22 cellular contexts compared by ENCODE assay signal in genomic region chr3:152419748-152420147, GRCh38.
A peak's percentile ranks its signal among the peaks of the same experiment; 100 is the strongest.
DNase-seq lines count a peak whose midpoint lies in the region; ATAC-seq lines count a peak whose summit lies in the region.
"Had no signal": no experiment of that assay in that cellular context is flagged by ENCODE, and none has a peak within 500 bp of the region (broad histone marks: within the 10 kb centered on the region; RNA-seq: fewer than 3 reads in every experiment).

No MANE protein-coding gene starts in this region.

- H3K27me3 Mint-ChIP-seq in activated CD8-positive, alpha-beta T cell treated with anti-CD3 and anti-CD28 coated beads, Interleukin-2, amount 10 ng/mL, durations not matched to agents 7 days and 5 days (ENCODE audit: low read depth): no peaks in the 10 kb centered on the region
- peaks cover 0 to 19% (median 9%) of the 10 kb centered on the region in 3 donors for H3K27me3 Mint-ChIP-seq in immature natural killer cell (ENCODE audit: low read depth in 3 of 3)
- H3K27me3 Mint-ChIP-seq in stimulated activated naive CD8-positive, alpha-beta T cell treated with anti-CD3 and anti-CD28 coated beads, Interleukin-15, amount 100 ng/mL, for 72 hours: no peaks in the 10 kb centered on the region

- H3K4me3 Mint-ChIP-seq in activated CD8-positive, alpha-beta T cell treated with anti-CD3 and anti-CD28 coated beads, Interleukin-2, amount 10 ng/mL, durations not matched to agents 7 days and 5 days: peak overlapping the region; percentile 6
- H3K4me3 Mint-ChIP-seq in immature natural killer cell: peak overlapping the region; percentile 15 to 54 (median 38)
- peak overlapping the region; percentile 24 to 65 for H3K4me3 Mint-ChIP-seq in stimulated activated naive CD8-positive, alpha-beta T cell treated with anti-CD3 and anti-CD28 coated beads, Interleukin-15, amount 100 ng/mL, for 72 hours
- H3K4me3 Mint-ChIP-seq: nephron had no signal

- no peak for ATAC-seq in activated CD8-positive, alpha-beta T cell treated with anti-CD3 and anti-CD28 coated beads, Interleukin-2, amount 10 ng/mL, durations not matched to agents 7 days and 5 days
- peak; percentile 98 for ATAC-seq in stimulated activated naive CD8-positive, alpha-beta T cell treated with anti-CD3 and anti-CD28 coated beads, Interleukin-15, amount 100 ng/mL, for 72 hours
- no peak for ATAC-seq in GM18520 (IDR thresholded peaks at IDR 0.05; ENCODE audit: unreplicated experiment)
- no peak for ATAC-seq in GM18907 (IDR thresholded peaks at IDR 0.05; ENCODE audit: unreplicated experiment)
- ATAC-seq: esophagus mucosa, gastroesophageal sphincter, sciatic nerve had no signal

- H3K4me1 Mint-ChIP-seq in activated CD8-positive, alpha-beta T cell treated with anti-CD3 and anti-CD28 coated beads, Interleukin-2, amount 10 ng/mL, durations not matched to agents 7 days and 5 days (ENCODE audit: low read depth): peaks cover 65% of the 10 kb centered on the region
- H3K4me1 Mint-ChIP-seq in immature natural killer cell: peaks cover 86 to 96% of the 10 kb centered on the region in 2 donors
- H3K4me1 Mint-ChIP-seq in stimulated activated naive CD8-positive, alpha-beta T cell treated with anti-CD3 and anti-CD28 coated beads, Interleukin-15, amount 100 ng/mL, for 72 hours: peaks cover 72% of the 10 kb centered on the region
- H3K4me1 Mint-ChIP-seq: nephron had no signal

- POLR2A ChIA-PET in activated CD8-positive, alpha-beta T cell treated with anti-CD3 and anti-CD28 coated beads, Interleukin-2, amount 10 ng/mL, durations not matched to agents 7 days and 5 days (lab: Charles Lee): interaction anchor here (1.2 kb wide), 1 partner anchor 133 kb away, joined by 3 read pairs; no protein-coding TSS in a partner anchor

- DNase-seq in stimulated activated naive CD4-positive, alpha-beta T cell treated with Interleukin-2 at 50 U/mL for 16 hours (lab: John Stamatoyannopoulos, UW): peak; percentile 22
- no peak for DNase-seq in stimulated activated naive CD4-positive, alpha-beta T cell (lab: John Stamatoyannopoulos, UW)
- no peak for DNase-seq in activated CD8-positive, alpha-beta T cell treated with anti-CD3 and anti-CD28 coated beads, Interleukin-2, amount 10 ng/mL, durations not matched to agents 7 days and 5 days
- DNase-seq in immature natural killer cell (peak in 2 of 3 donors; percentile 24 to 26), NCI-H128 (lab: John Stamatoyannopoulos, UW; ENCODE audit: unreplicated experiment) (no peak)
- peak in 1 of 2 donors; percentile 62 for DNase-seq in stimulated activated naive CD8-positive, alpha-beta T cell treated with anti-CD3 and anti-CD28 coated beads, Interleukin-15, amount 100 ng/mL, for 72 hours
- DNase-seq: activated gamma-delta T cell treated with Interleukin-2 at 50 U/mL for 16 hours; COR-L47; effector CD8-positive, alpha-beta T cell; H7; mesenchymal stem cell; MV-4-11; NCI-H2029; NCI-H345; PC-9; SIG-M5 had no signal

- peaks cover 5% of the 10 kb centered on the region for H3K9me3 Mint-ChIP-seq in activated CD8-positive, alpha-beta T cell treated with anti-CD3 and anti-CD28 coated beads, Interleukin-2, amount 10 ng/mL, durations not matched to agents 7 days and 5 days (ENCODE audit: insufficient read depth)
- peaks cover 0 to 2% (median 0%) of the 10 kb centered on the region in 6 donors for H3K9me3 Mint-ChIP-seq in immature natural killer cell
- H3K9me3 Mint-ChIP-seq in stimulated activated naive CD8-positive, alpha-beta T cell treated with anti-CD3 and anti-CD28 coated beads, Interleukin-15, amount 100 ng/mL, for 72 hours: peaks cover 9 to 30% of the 10 kb centered on the region in 2 donors

- CTCF ChIA-PET in activated CD8-positive, alpha-beta T cell treated with anti-CD3 and anti-CD28 coated beads, Interleukin-2, amount 10 ng/mL, durations not matched to agents 7 days and 5 days (lab: Charles Lee): interaction anchor here (1.6 kb wide), 1 partner anchor 24 kb away, joined by 6 read pairs; no protein-coding TSS in a partner anchor

- peaks cover 95% of the 10 kb centered on the region for H3K36me3 Mint-ChIP-seq in activated CD8-positive, alpha-beta T cell treated with anti-CD3 and anti-CD28 coated beads, Interleukin-2, amount 10 ng/mL, durations not matched to agents 7 days and 5 days (ENCODE audit: low read depth)
- peaks cover 41 to 63% (median 61%) of the 10 kb centered on the region in 3 donors for H3K36me3 Mint-ChIP-seq in immature natural killer cell

- H3K27ac Mint-ChIP-seq in activated CD8-positive, alpha-beta T cell treated with anti-CD3 and anti-CD28 coated beads, Interleukin-2, amount 10 ng/mL, durations not matched to agents 7 days and 5 days: no peak overlapping the region
- peak overlapping the region; percentile 54 to 83 (median 72) for H3K27ac Mint-ChIP-seq in immature natural killer cell
- H3K27ac Mint-ChIP-seq in stimulated activated naive CD8-positive, alpha-beta T cell treated with anti-CD3 and anti-CD28 coated beads, Interleukin-15, amount 100 ng/mL, for 72 hours: peak overlapping the region; percentile 53 to 74
- H3K27ac Mint-ChIP-seq: nephron had no signal

Comparison
In these comparisons a context has a peak if more than half of its experiments do, and no peak if none do; other contexts are left out.
1. DNase-seq: peak in stimulated activated naive CD4-positive, alpha-beta T cell treated with Interleukin-2 at 50 U/mL for 16 hours (single experiment) and immature natural killer cell (2 of 3); none in stimulated activated naive CD4-positive, alpha-beta T cell (0 of 6), activated CD8-positive, alpha-beta T cell treated with anti-CD3 and anti-CD28 coated beads, Interleukin-2, amount 10 ng/mL, durations not matched to agents 7 days and 5 days (single experiment) and NCI-H128 (single experiment).
2. Peak in every context shown above with its lines, with median percentiles within 50 percentile points of each other: H3K4me3 Mint-ChIP-seq.